1 cellular context compared by ENCODE assay signal in genomic region chr9:70262948-70263347, GRCh38.
TF ChIP-seq lines count a peak whose summit lies in the region.

No MANE protein-coding gene starts in this region.

TF ChIP-seq in GM23338, 12 proteins besides CTCF, POLR2A, EP300 and RAD21 (continued from another document):
- TF ChIP-seq ZNF462 (CRISPR knock-in tag; IDR thresholded peaks at IDR 0.05) (no peak), JUNB (IDR thresholded peaks at IDR 0.05; ENCODE audit: unreplicated experiment) (no peak), REST (IDR thresholded peaks at IDR 0.05; ENCODE audit: unreplicated experiment) (no peak), EZH2 (IDR thresholded peaks at IDR 0.05; ENCODE audit: low read depth, unreplicated experiment) (no peak), CREB1 (CRISPR knock-in tag; IDR thresholded peaks at IDR 0.05; ENCODE audit: low read depth) (no peak)
